ENCODE assay signal across 1 cellular context in genomic region chr3:132626955-132627354, GRCh38.
TF ChIP-seq lines count a peak whose summit lies in the region.

No MANE protein-coding gene starts in this region.

TF ChIP-seq in GM23338, 12 proteins besides CTCF, POLR2A, EP300 and RAD21 (continued from another document):
- TF ChIP-seq ZNF462 (CRISPR knock-in tag; IDR thresholded peaks at IDR 0.05) (no peak), EZH2phosphoT487 (IDR thresholded peaks at IDR 0.05; ENCODE audit: unreplicated experiment) (no peak), ZNF331 (CRISPR knock-in tag; IDR thresholded peaks at IDR 0.05; ENCODE audit: low read depth) (no peak), STAT1 (IDR thresholded peaks at IDR 0.05; ENCODE audit: unreplicated experiment) (no peak), JUNB (IDR thresholded peaks at IDR 0.05; ENCODE audit: unreplicated experiment) (no peak), EZH2 (IDR thresholded peaks at IDR 0.05; ENCODE audit: low read depth, unreplicated experiment) (no peak)
